Comparison of ENCODE assay signal across 22 cellular contexts in genomic region chr5:171908638-171909037, GRCh38.
A peak's percentile ranks its signal among the peaks of the same experiment; 100 is the strongest.
DNase-seq lines count a peak whose midpoint lies in the region; ATAC-seq and TF ChIP-seq lines count a peak whose summit lies in the region.
"Had no signal": no experiment of that assay in that cellular context is flagged by ENCODE, and none has a peak within 500 bp of the region (broad histone marks: within the 10 kb centered on the region; RNA-seq: fewer than 3 reads in every experiment).

No MANE protein-coding gene starts in this region.

- ATAC-seq in left lung (peak; percentile 76), GM19467 (IDR thresholded peaks at IDR 0.05; ENCODE audit: unreplicated experiment) (no peak), HG03175 (IDR thresholded peaks at IDR 0.05; ENCODE audit: unreplicated experiment) (no peak), GM21367 (IDR thresholded peaks at IDR 0.05; ENCODE audit: unreplicated experiment) (no peak)
- ATAC-seq: GM12878 had no signal

- no peak overlapping the region for H3K4me3 Mint-ChIP-seq in activated naive CD8-positive, alpha-beta T cell
- H3K4me3 Mint-ChIP-seq in activated naive CD8-positive, alpha-beta T cell treated with anti-CD3 and anti-CD28 coated beads for 36 hours: no peak overlapping the region
- H3K4me3 Mint-ChIP-seq: CD4-positive, alpha-beta T cell; IgD-negative memory B cell had no signal

- WGBS in adrenal gland, 4 donors: 76 to 88% (median 84%) methylated on average over 3 of the region's 3 CpGs

- intact Hi-C loops in left lung (cut with DNase I): no loop called here
- intact Hi-C loops in adrenal gland (cut with DNase I): loop anchor here in 1 of 2 donors (5.0 kb wide), 1 partner anchor 329 kb away; no protein-coding TSS in a partner anchor

- no peaks in the 10 kb centered on the region for H3K9me3 Mint-ChIP-seq in activated naive CD8-positive, alpha-beta T cell (ENCODE audit: low read depth)
- H3K9me3 Mint-ChIP-seq in activated naive CD8-positive, alpha-beta T cell treated with anti-CD3 and anti-CD28 coated beads for 36 hours: peaks cover 2% of the 10 kb centered on the region
- H3K9me3 Mint-ChIP-seq: CD4-positive, alpha-beta T cell; IgD-negative memory B cell had no signal

- DNase-seq in activated naive CD8-positive, alpha-beta T cell treated with anti-CD3 and anti-CD28 coated beads for 36 hours: no peak
- DNase-seq in left lung (no peak), adrenal gland (no peak)
- DNase-seq: CD4-positive, alpha-beta T cell; DMS153; EL; Karpas-422; MG63; NCI-H1048; NCI-H1436; NCI-H1930; NCI-H226; NCI-H524; SJCRH30 had no signal

- H3K4me3 ChIP-seq in left lung (no peak overlapping the region), adrenal gland (no peak overlapping the region)
- H3K4me3 ChIP-seq: A549, GM12878, MG63, SJCRH30 had no signal

- TF ChIP-seq CTCF in VCaP (conservative IDR thresholded peaks at IDR 0.05) (no peak), left lung (IDR thresholded peaks at IDR 0.05) (no peak), adrenal gland (IDR thresholded peaks at IDR 0.05) (no peak)

- peaks cover 0 to 13% of the 10 kb centered on the region in 2 donors for H3K36me3 ChIP-seq in left lung
- peaks cover 0 to 4% of the 10 kb centered on the region in 2 donors for H3K36me3 ChIP-seq in adrenal gland (replicated peaks in 1 of 2)

- H3K4me1 Mint-ChIP-seq in activated naive CD8-positive, alpha-beta T cell (ENCODE audit: low read depth): peaks cover 60% of the 10 kb centered on the region
- H3K4me1 Mint-ChIP-seq in activated naive CD8-positive, alpha-beta T cell treated with anti-CD3 and anti-CD28 coated beads for 36 hours: peaks cover 63% of the 10 kb centered on the region

- H3K27ac ChIP-seq in VCaP (peak overlapping the region; percentile 46), left lung (no peak overlapping the region), adrenal gland (no peak overlapping the region)
- H3K27ac ChIP-seq: A549, SJCRH30 had no signal

- no peaks in the 10 kb centered on the region for H3K27me3 ChIP-seq in left lung
- no peaks in the 10 kb centered on the region for H3K27me3 ChIP-seq in adrenal gland
- H3K27me3 ChIP-seq: MG63, SJCRH30 had no signal

- peak overlapping the region; percentile 18 for H3K27ac Mint-ChIP-seq in activated naive CD8-positive, alpha-beta T cell
- no peak overlapping the region for H3K27ac Mint-ChIP-seq in activated naive CD8-positive, alpha-beta T cell treated with anti-CD3 and anti-CD28 coated beads for 36 hours
- H3K27ac Mint-ChIP-seq: CD4-positive, alpha-beta T cell had no signal

- H3K4me1 ChIP-seq in left lung (peaks cover 0 to 36% of the 10 kb centered on the region in 2 donors), adrenal gland (replicated peaks in 1 of 2) (peaks cover 0 to 20% of the 10 kb centered on the region in 2 donors)
- H3K4me1 ChIP-seq: SJCRH30 had no signal

- no peak for TF ChIP-seq POLR2A in adrenal gland (IDR thresholded peaks at IDR 0.05)

- H3K9me3 ChIP-seq in left lung (no peaks in the 10 kb centered on the region), adrenal gland (replicated peaks in 1 of 3) (no peaks in the 10 kb centered on the region)
- H3K9me3 ChIP-seq: A549, MG63, SJCRH30 had no signal

- peaks cover 2% of the 10 kb centered on the region for H3K36me3 Mint-ChIP-seq in activated naive CD8-positive, alpha-beta T cell
- H3K36me3 Mint-ChIP-seq in activated naive CD8-positive, alpha-beta T cell treated with anti-CD3 and anti-CD28 coated beads for 36 hours: peaks cover 17% of the 10 kb centered on the region

- H3K27me3 Mint-ChIP-seq in activated naive CD8-positive, alpha-beta T cell: no peaks in the 10 kb centered on the region
- H3K27me3 Mint-ChIP-seq in activated naive CD8-positive, alpha-beta T cell treated with anti-CD3 and anti-CD28 coated beads for 36 hours: no peaks in the 10 kb centered on the region
- H3K27me3 Mint-ChIP-seq: CD4-positive, alpha-beta T cell; IgD-negative memory B cell had no signal
